In genomic region chr1:169368406-169368769, GRCh38 we compare ENCODE assay signal across 1 cellular context.
TF ChIP-seq lines count a peak whose summit lies in the region.

No MANE protein-coding gene starts in this region.

TF ChIP-seq in WTC11, 78 proteins besides CTCF, POLR2A, EP300 and RAD21 (continued from another document):
- TF ChIP-seq ZSCAN18 (CRISPR knock-in tag; IDR thresholded peaks at IDR 0.05) (no peak), ZNF671 (CRISPR knock-in tag; IDR thresholded peaks at IDR 0.05) (no peak), SOX15 (CRISPR knock-in tag; IDR thresholded peaks at IDR 0.05) (no peak), PRDM15 (CRISPR knock-in tag; IDR thresholded peaks at IDR 0.05) (no peak), CDX4 (CRISPR knock-in tag; IDR thresholded peaks at IDR 0.05; ENCODE audit: borderline replicate concordance) (no peak)
